In the genomic region with DNA sequence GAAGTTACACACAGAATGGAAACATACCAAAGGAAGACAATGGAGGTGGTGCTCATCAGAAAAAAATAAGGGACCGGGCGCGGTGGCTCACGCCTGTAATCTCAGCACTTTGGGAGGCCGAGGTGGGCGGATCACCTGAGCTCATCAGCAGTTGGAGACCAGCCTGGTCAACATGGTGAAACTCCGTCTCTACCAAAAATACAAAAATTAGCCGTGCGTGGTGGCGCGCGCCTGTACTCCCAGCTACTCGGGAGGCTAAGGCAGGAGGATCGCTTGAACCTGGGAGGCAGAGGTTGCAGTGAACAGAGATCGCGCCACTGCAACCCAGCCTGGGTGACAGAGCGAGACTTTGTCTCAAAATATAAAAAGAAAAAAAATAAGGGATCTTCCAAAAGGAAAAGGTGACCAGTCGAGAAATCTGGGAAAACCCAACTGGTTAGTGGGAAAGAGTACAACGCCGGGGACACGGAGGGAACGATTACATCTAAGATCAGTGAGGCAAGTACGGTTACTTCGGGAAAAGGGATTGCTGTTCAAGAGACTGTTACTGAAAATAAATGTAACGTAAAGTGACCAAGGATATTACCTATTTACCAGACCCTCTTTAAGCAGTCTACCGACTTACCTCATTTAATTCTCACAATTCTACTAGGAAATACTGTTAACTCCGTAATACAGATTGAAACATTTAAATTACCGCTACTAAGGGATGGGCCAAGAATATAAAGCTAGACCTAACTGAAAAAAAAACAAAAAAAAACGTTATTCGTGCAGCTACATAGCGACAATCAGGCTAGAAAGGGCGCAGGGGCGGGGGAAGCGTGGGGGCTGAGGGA, we compare ENCODE assay signal across 8 cellular contexts. TPM values are rescaled to one million over a fixed set of nuclear protein-coding genes. Genes with fewer than 3 reads are reported as not detected.
DNase-seq lines count a peak whose midpoint lies in the region; ATAC-seq and TF ChIP-seq lines count a peak whose summit lies in the region.

No MANE protein-coding gene starts in this region.

- H3K9ac ChIP-seq in OCI-LY3 (ENCODE audit: low read length) = peak overlapping the region; percentile 81
- peak overlapping the region; percentile 78 to 80 for H3K9ac ChIP-seq in duodenal mucosa (ENCODE audit: low read depth in 1 of 2, low read length in 2 of 2)

- H3K4me3 Mint-ChIP-seq in Calu3 (ENCODE audit: low read depth, unreplicated experiment) = peak overlapping the region; percentile 98
- H3K4me3 Mint-ChIP-seq in nephron = peak overlapping the region; percentile 98 to 99 (median 98)

- no peak for ATAC-seq in HG03565 (IDR thresholded peaks at IDR 0.05; ENCODE audit: unreplicated experiment)

- peaks cover 25% of the 10 kb centered on the region for H3K4me1 Mint-ChIP-seq in Calu3 (ENCODE audit: low read depth, unreplicated experiment)
- peaks cover 23% of the 10 kb centered on the region for H3K4me1 Mint-ChIP-seq in nephron

- H3K4me3 ChIP-seq in OCI-LY3 (ENCODE audit: low read length) (peak overlapping the region; percentile 84), duodenal mucosa (ENCODE audit: low read depth in 1 of 2, low read length in 2 of 2) (peak overlapping the region; percentile 90)

- peaks cover 13% of the 10 kb centered on the region for H3K4me1 ChIP-seq in OCI-LY3 (ENCODE audit: low read length)
- H3K4me1 ChIP-seq in duodenal mucosa (ENCODE audit: control insufficient read depth in 1 of 2, insufficient read depth in 2 of 2, low read length in 2 of 2) = peaks cover 11 to 16% of the 10 kb centered on the region in 2 donors

- peaks cover 19% of the 10 kb centered on the region; the same call in 1 of the 2 replicates for H4K20me1 ChIP-seq in OCI-LY3 (ENCODE audit: insufficient read depth, low read length)

- H3K36me3 Mint-ChIP-seq in Calu3 (ENCODE audit: insufficient read depth, unreplicated experiment) (peaks cover 71% of the 10 kb centered on the region), nephron (ENCODE audit: low read depth) (peaks cover 33% of the 10 kb centered on the region)

- H3K4me2 ChIP-seq in OCI-LY3 (ENCODE audit: low read length) = peak overlapping the region; percentile 70

- TSS peak; percentile 40 for BruUV-seq in Calu3 (replicated peaks; lab: Mats Ljungman, UMichigan)

- DNase-seq in Calu3 (no peak), amniotic stem cell (lab: John Stamatoyannopoulos, UW) (no peak), NCI-H2081 treated with DMSO at 0.1 percent for 48 hours (lab: John Stamatoyannopoulos, UW) (no peak), iPS-NIHi11 (ENCODE audit: low spot score) (no peak)

- H3K27ac ChIP-seq in OCI-LY3 (ENCODE audit: low read length) (peak overlapping the region; percentile 56), duodenal mucosa (ENCODE audit: low read depth, low read length) (no peak overlapping the region)

- H2AFZ ChIP-seq in OCI-LY3 (ENCODE audit: low read depth, low read length) = no peak overlapping the region

- no peak for TF ChIP-seq CTCF in Calu3 (IDR thresholded peaks at IDR 0.05; ENCODE audit: unreplicated experiment)
- no peak for TF ChIP-seq CTCF in OCI-LY3 (IDR thresholded peaks at IDR 0.05; ENCODE audit: low read depth, low read length)
- no peak for TF ChIP-seq CTCF in nephron (IDR thresholded peaks at IDR 0.05; ENCODE audit: unreplicated experiment in 3 of 3)

- H3K27me3 Mint-ChIP-seq in Calu3 (ENCODE audit: unreplicated experiment) = no peaks in the 10 kb centered on the region
- no peaks in the 10 kb centered on the region for H3K27me3 Mint-ChIP-seq in nephron (ENCODE audit: low read depth)

- H3K9me3 Mint-ChIP-seq in Calu3 (ENCODE audit: low read depth, unreplicated experiment) (no peaks in the 10 kb centered on the region), nephron (no peaks in the 10 kb centered on the region)

- H3K27me3 ChIP-seq in OCI-LY3 (ENCODE audit: low read depth, low read length) (no peaks in the 10 kb centered on the region), duodenal mucosa (ENCODE audit: control insufficient read depth in 1 of 2, insufficient read depth in 2 of 2, low read length in 2 of 2) (no peaks in the 10 kb centered on the region)

- intact Hi-C loops in Calu3 (cut with micrococcal nuclease; ENCODE audit: unreplicated experiment) = loop anchor here (5.0 kb wide), 1 partner anchor 55 kb away; the partner anchor contains the start of genes SMG5 and TMEM79

- CTCF ChIA-PET in Calu3 (lab: Charles Lee) = interaction anchor here (0.5 to 1.2 kb wide), 7 partner anchors 15 to 275 kb away, joined by 3 to 5 read pairs (median 4); partner anchors contain the start of gene SMG5

- H3K9me3 ChIP-seq in OCI-LY3 (ENCODE audit: insufficient read depth, low read length) = no peaks in the 10 kb centered on the region
- H3K9me3 ChIP-seq in duodenal mucosa (ENCODE audit: control insufficient read depth in 1 of 2, low read length in 2 of 2) = no peaks in the 10 kb centered on the region

- peaks cover 59% of the 10 kb centered on the region for H3K79me2 ChIP-seq in OCI-LY3 (ENCODE audit: low read length)

- H3K36me3 ChIP-seq in OCI-LY3 (replicated peaks; ENCODE audit: low read depth, low read length) (peaks cover 41% of the 10 kb centered on the region), duodenal mucosa (ENCODE audit: control insufficient read depth in 1 of 2, insufficient read depth in 2 of 2, low read length in 2 of 2) (peaks cover 17 to 35% of the 10 kb centered on the region in 2 donors)

- H3K27ac Mint-ChIP-seq in Calu3 (ENCODE audit: unreplicated experiment) = peak overlapping the region; percentile 94
- peak overlapping the region; percentile 84 to 97 (median 93) for H3K27ac Mint-ChIP-seq in nephron

RNA-seq across cellular contexts. Expression of gene CCT3, which starts 0.8 kb away (rescaled TPM):
- total RNA-seq in Calu3 (2022) = 554 and 598 TPM in 2 replicates

RNA-seq across cellular contexts. Expression of gene TSACC, which starts 1.1 kb away (rescaled TPM):
- total RNA-seq in Calu3 (2022) = 1.4 and 2.0 TPM in 2 replicates

RNA-seq across cellular contexts. Expression of gene RHBG, which starts 31.7 kb away (rescaled TPM):
- total RNA-seq in Calu3 (2022) = 0.26 and 0.42 TPM in 2 replicates

RNA-seq across cellular contexts. Expression of gene VHLL, which starts 38.2 kb away (rescaled TPM):
- total RNA-seq in Calu3 (2022) = 0.81 and 1.5 TPM in 2 replicates

RNA-seq across cellular contexts. Expression of gene GLMP, which starts 41.8 kb away (rescaled TPM):
- total RNA-seq in Calu3 (2022) = 31.0 and 39.7 TPM in 2 replicates
